ENCODE assay signal across 17 cellular contexts in the genomic region with DNA sequence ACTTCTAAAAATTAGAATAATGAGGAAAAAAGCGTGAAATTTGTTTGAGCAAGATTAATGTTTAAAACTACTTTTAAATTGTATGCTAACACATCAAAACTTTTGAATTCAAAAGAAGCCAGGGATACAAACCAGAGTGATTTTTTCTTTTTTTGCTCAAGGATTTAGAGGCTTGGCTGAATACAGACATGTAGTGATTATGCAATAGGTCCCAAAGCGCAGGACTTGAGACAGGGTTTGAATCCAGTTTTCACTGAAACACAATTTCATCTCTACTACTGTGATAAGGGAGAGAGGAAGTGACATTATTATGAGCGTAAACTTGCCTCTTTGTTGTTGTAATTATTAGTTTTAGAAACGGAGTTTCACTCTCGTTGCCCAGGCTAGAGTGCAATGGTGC.
DNase-seq lines count a peak whose midpoint lies in the region; ATAC-seq, FAIRE-seq and TF ChIP-seq lines count a peak whose summit lies in the region.
"Had no signal": no experiment of that assay in that cellular context is flagged by ENCODE, and none has a peak within 500 bp of the region (broad histone marks: within the 10 kb centered on the region; RNA-seq: fewer than 3 reads in every experiment).

No MANE protein-coding gene starts in this region.

- H3K4me1 ChIP-seq in HCT116 (ENCODE audit: control insufficient read depth in 1 of 2, insufficient read depth in 2 of 2, low read length in 2 of 2) (no peaks in the 10 kb centered on the region), IMR-90 (ENCODE audit: control insufficient read depth, insufficient read depth, low read length) (no peaks in the 10 kb centered on the region), H1 (replicated peaks in 1 of 4; ENCODE audit: control insufficient read depth in 3 of 4, insufficient read depth in 4 of 4, low read length in 3 of 4) (no peaks in the 10 kb centered on the region)

- no peak for TF ChIP-seq CTCF in HCT116 (IDR thresholded peaks at IDR 0.05 in 2 of 3, conservative IDR thresholded peaks at IDR 0.05 in 1 of 3; ENCODE audit: borderline replicate concordance in 1 of 3, insufficient read depth in 1 of 3, low read depth in 2 of 3, low read length in 2 of 3)
- no peak for TF ChIP-seq CTCF in IMR-90 (conservative IDR thresholded peaks at IDR 0.05; ENCODE audit: low read depth, low read length)
- TF ChIP-seq CTCF in H1 (IDR thresholded peaks at IDR 0.05; ENCODE audit: control extremely low read depth in 1 of 3, insufficient read depth in 1 of 3, low read depth in 1 of 3, low read length in 3 of 3) = no peak

- no peak overlapping the region for H3K23ac ChIP-seq in IMR-90 (ENCODE audit: low read depth, low read length)
- H3K23ac ChIP-seq in H1 (ENCODE audit: insufficient read length) = no peak overlapping the region

- BruUV-seq in HCT116 (replicated peaks; lab: Mats Ljungman, UMichigan) (no TSS peak), IMR-90 (replicated peaks; lab: Mats Ljungman, UMichigan) (no TSS peak)

- H3K56ac ChIP-seq in IMR-90 (ENCODE audit: extremely low read depth, insufficient read depth, low read length) (no peak overlapping the region), H1 (replicated peaks; ENCODE audit: insufficient read length, low read depth, low read length) (no peak overlapping the region)

- CTCF ChIA-PET in HCT116 (lab: Charles Lee) (no interaction called here), IMR-90 (lab: Yijun Ruan, JAX) (no interaction called here), H1 (lab: Charles Lee; ENCODE audit: partially characterized antibody) (no interaction called here)

- H3K36me3 ChIP-seq in HCT116 (ENCODE audit: control insufficient read depth in 1 of 2, insufficient read depth in 2 of 2, low read length in 2 of 2) = no peaks in the 10 kb centered on the region
- H3K36me3 ChIP-seq in IMR-90 (ENCODE audit: control insufficient read depth, insufficient read depth, low read length) = no peaks in the 10 kb centered on the region
- H3K36me3 ChIP-seq in H1 (ENCODE audit: control insufficient read depth in 2 of 4, insufficient read depth in 4 of 4, low read length in 3 of 4) = no peaks in the 10 kb centered on the region

- H2BK20ac ChIP-seq in IMR-90 (ENCODE audit: low read depth, low read length) = no peak overlapping the region
- H2BK20ac ChIP-seq in H1 (ENCODE audit: low read length) = no peak overlapping the region

- H3K9ac ChIP-seq in HCT116 (ENCODE audit: low read length) (no peak overlapping the region), IMR-90 (ENCODE audit: low read depth, low read length) (no peak overlapping the region), H1 (replicated peaks in 1 of 4; ENCODE audit: extremely low read depth in 1 of 4, low read depth in 3 of 4, low read length in 3 of 4) (no peak overlapping the region)

- H3K14ac ChIP-seq in IMR-90 (replicated peaks; ENCODE audit: low read depth, low read length) (no peak overlapping the region), H1 (ENCODE audit: insufficient read length) (no peak overlapping the region)

- no peak for TF ChIP-seq EP300 in H1 (IDR thresholded peaks at IDR 0.05; ENCODE audit: borderline replicate concordance in 1 of 2, low read depth in 2 of 2, low read length in 2 of 2)

- no peak overlapping the region for H2AK9ac ChIP-seq in IMR-90 (replicated peaks; ENCODE audit: low read depth, low read length, poor library complexity)

- H3K79me1 ChIP-seq in IMR-90 (ENCODE audit: low read depth in 1 of 2, low read length in 2 of 2) (no peaks in the 10 kb centered on the region), H1 (ENCODE audit: low read depth, low read length) (no peaks in the 10 kb centered on the region)

- H3K23me2 ChIP-seq in H1 (ENCODE audit: low read depth, low read length) = no peaks in the 10 kb centered on the region

- no peaks in the 10 kb centered on the region for H3K9me1 ChIP-seq in IMR-90 (ENCODE audit: insufficient read depth, low read length)

- TF ChIP-seq POLR2A in HCT116 (IDR thresholded peaks at IDR 0.05; ENCODE audit: borderline replicate concordance, extremely low read depth, insufficient read depth, insufficient read length) (no peak), IMR-90 (IDR thresholded peaks at IDR 0.05; ENCODE audit: low read depth, low read length) (no peak), H1 (IDR thresholded peaks at IDR 0.05; ENCODE audit: control extremely low read depth in 1 of 2, low read depth in 2 of 2, low read length in 2 of 2) (no peak)

- no peaks in the 10 kb centered on the region for H3K9me2 ChIP-seq in HCT116 (ENCODE audit: insufficient read depth)

- no peak for TF ChIP-seq RAD21 in HCT116 (IDR thresholded peaks at IDR 0.05; ENCODE audit: low read depth)
- TF ChIP-seq RAD21 in IMR-90 (IDR thresholded peaks at IDR 0.05; ENCODE audit: low read length) = no peak
- TF ChIP-seq RAD21 in H1 (IDR thresholded peaks at IDR 0.05 in 1 of 2, conservative IDR thresholded peaks at IDR 0.05 in 1 of 2; ENCODE audit: low read depth in 2 of 2, low read length in 2 of 2) = no peak

- H2BK12ac ChIP-seq in H1 (ENCODE audit: low read depth, low read length) = no peak overlapping the region

- H2BK15ac ChIP-seq in IMR-90 (ENCODE audit: low read depth, low read length) = no peak overlapping the region
- no peak overlapping the region for H2BK15ac ChIP-seq in H1 (ENCODE audit: low read length)

- no peak overlapping the region for H3K4me3 ChIP-seq in HCT116 (replicated peaks in 1 of 2; ENCODE audit: low read depth in 1 of 2, low read length in 2 of 2)
- H3K4me3 ChIP-seq in IMR-90 (ENCODE audit: insufficient read depth, low read depth, low read length) = no peak overlapping the region
- H3K4me3 ChIP-seq in H1 (ENCODE audit: extremely low read depth in 1 of 4, insufficient read depth in 2 of 4, low read depth in 3 of 4, low read length in 4 of 4) = no peak overlapping the region

- H4K5ac ChIP-seq in IMR-90 (ENCODE audit: low read depth, low read length) = no peak overlapping the region
- H4K5ac ChIP-seq in H1 (ENCODE audit: insufficient read length, low read depth, low read length) = no peak overlapping the region

- H3K9me3 ChIP-seq in HCT116 (ENCODE audit: control insufficient read depth in 1 of 2, insufficient read depth in 1 of 2, low read depth in 1 of 2, low read length in 2 of 2) = no peaks in the 10 kb centered on the region
- H3K9me3 ChIP-seq in IMR-90 (ENCODE audit: control insufficient read depth, insufficient read depth, low read length) = no peaks in the 10 kb centered on the region; the same call in 1 of the 2 replicates
- peaks cover 23 to 42% of the 10 kb centered on the region in 2 experiments; a peak in 3 of 4 replicates for H3K9me3 ChIP-seq in H1 (ENCODE audit: insufficient read depth in 2 of 2, low read depth in 1 of 2, low read length in 1 of 2)

- no peak overlapping the region for H3K4ac ChIP-seq in IMR-90 (ENCODE audit: low read depth, low read length)
- no peak overlapping the region for H3K4ac ChIP-seq in H1 (replicated peaks; ENCODE audit: insufficient read length, low read depth, low read length)

- H4K8ac ChIP-seq in IMR-90 (ENCODE audit: low read depth in 2 of 2, low read length in 2 of 2) (no peak overlapping the region), H1 (ENCODE audit: extremely low read depth, insufficient read depth, low read length) (no peak overlapping the region)

- H3K18ac ChIP-seq in IMR-90 (ENCODE audit: low read depth, low read length) = no peak overlapping the region
- no peak overlapping the region for H3K18ac ChIP-seq in H1 (ENCODE audit: extremely low read depth, low read length)

- dilution Hi-C loops in IMR-90 (cut with HindIII; ENCODE audit: low sequenced_read_pairs, unreplicated experiment) = no loop called here

- POLR2A ChIA-PET in HCT116 (lab: Charles Lee) (no interaction called here), IMR-90 (lab: Charles Lee; ENCODE audit: unreplicated experiment) (no interaction called here), H1 (lab: Charles Lee; ENCODE audit: partially characterized antibody) (no interaction called here)

- FAIRE-seq in H1 (lab: Jason Lieb, UNC) = no peak
- FAIRE-seq: G401.6, GM12892 had no signal

- H3K79me2 ChIP-seq in HCT116 (ENCODE audit: insufficient read depth, low read length) (no peaks in the 10 kb centered on the region), H1 (ENCODE audit: control insufficient read depth in 1 of 2, insufficient read depth in 2 of 2, low read length in 2 of 2) (no peaks in the 10 kb centered on the region)

- H3K4me2 ChIP-seq in HCT116 (ENCODE audit: low read length) (no peak overlapping the region), IMR-90 (ENCODE audit: low read depth, low read length) (no peak overlapping the region), H1 (ENCODE audit: insufficient read depth in 1 of 2, low read depth in 2 of 2, low read length in 2 of 2) (no peak overlapping the region)

- H3K27me3 ChIP-seq in HCT116 (ENCODE audit: insufficient read depth, low read length) (no peaks in the 10 kb centered on the region), IMR-90 (ENCODE audit: control insufficient read depth, insufficient read depth, low read length) (no peaks in the 10 kb centered on the region), H1 (replicated peaks in 1 of 4; ENCODE audit: control insufficient read depth in 3 of 4, extremely low read depth in 1 of 4, insufficient read depth in 3 of 4, low read length in 3 of 4) (no peaks in the 10 kb centered on the region)

- H2BK120ac ChIP-seq in IMR-90 (ENCODE audit: low read depth, low read length) (no peak overlapping the region), H1 (replicated peaks; ENCODE audit: low read depth, low read length) (no peak overlapping the region)

- intact Hi-C loops in HCT116 (cut with micrococcal nuclease) = loop anchor here (2.0 kb wide), 1 partner anchor 14 kb away; no protein-coding TSS in a partner anchor
- intact Hi-C loops in IMR-90 (cut with micrococcal nuclease) = no loop called here

- no peak overlapping the region for H3K27ac ChIP-seq in HCT116 (ENCODE audit: low read depth, low read length)
- H3K27ac ChIP-seq in IMR-90 (ENCODE audit: insufficient read depth, low read length) = no peak overlapping the region
- H3K27ac ChIP-seq in H1 (ENCODE audit: low read depth, low read length) = no peak overlapping the region

- no peak overlapping the region for H2AFZ ChIP-seq in HCT116 (ENCODE audit: low read depth, low read length, poor library complexity, severe bottlenecking)
- H2AFZ ChIP-seq in IMR-90 (replicated peaks; ENCODE audit: low read length, poor library complexity) = no peak overlapping the region
- H2AFZ ChIP-seq in H1 (ENCODE audit: low read length) = no peak overlapping the region

- no CpG with 5 or more reads among the region's 5 CpGs for WGBS in IMR-90 (ENCODE audit: extremely low coverage in 2 of 2, insufficient read length in 1 of 2), 2 experiments
- WGBS in H1 (ENCODE audit: extremely low coverage in 1 of 2, insufficient coverage in 1 of 2, insufficient read length in 1 of 2, insufficient replicate concordance in 2 of 2, low coverage in 1 of 2, low lambda C conversion rate in 2 of 2, missing lambda C conversion rate in 1 of 2), 2 experiments = 94% methylated on average over 5 of the region's 5 CpGs; no CpG with 5 or more reads in 1 of the 2 experiments

- no peak for ATAC-seq in HCT116
- no peak for ATAC-seq in IMR-90 (ENCODE audit: low read depth)
- no peak for ATAC-seq in HG02759 (IDR thresholded peaks at IDR 0.05; ENCODE audit: unreplicated experiment)

- no peak overlapping the region for H2AK5ac ChIP-seq in IMR-90 (ENCODE audit: low read depth, low read length)
- no peak overlapping the region for H2AK5ac ChIP-seq in H1 (ENCODE audit: low read depth, low read length)

- H2BK5ac ChIP-seq in IMR-90 (ENCODE audit: low read depth, low read length, poor library complexity, severe bottlenecking) (no peak overlapping the region), H1 (ENCODE audit: low read depth, low read length) (no peak overlapping the region)

- DNase-seq in HCT116 (ENCODE audit: low read depth, low spot score) (no peak), IMR-90 (no peak), OCI-M1 (lab: John Stamatoyannopoulos, UW) (peak; percentile 24), H1 (ENCODE audit: low read depth in 1 of 2, low spot score in 2 of 2) (no peak)
- DNase-seq in stimulated activated CD4-positive, alpha-beta T cell treated with anti-CD3 and anti-CD28 coated beads, Interleukin-1b, Interleukin-23, amount 100 ng/mL, for 48 hours = no peak
- DNase-seq: C1 segment of cervical spinal cord; Calu3; CD4-positive, alpha-beta memory T cell; COR-L47; DMS153; DND-41; GOT3; H7; HCEC 1CT had no signal

- RAD21 ChIA-PET in HCT116 (lab: Charles Lee; ENCODE audit: low non-redundant PET in 1 of 2, low total read pairs in 2 of 2, uncharacterized antibody in 2 of 2, unreplicated experiment in 2 of 2) = no interaction called here

- no peaks in the 10 kb centered on the region for H4K20me1 ChIP-seq in HCT116 (ENCODE audit: insufficient read depth)
- H4K20me1 ChIP-seq in IMR-90 (ENCODE audit: insufficient read depth, low read length) = no peaks in the 10 kb centered on the region
- H4K20me1 ChIP-seq in H1 (replicated peaks in 1 of 2; ENCODE audit: control insufficient read depth in 1 of 2, insufficient read depth in 2 of 2, low read length in 2 of 2) = no peaks in the 10 kb centered on the region

- in situ Hi-C loops in IMR-90 (cut with MboI; ENCODE audit: low sequenced_read_pairs) = no loop called here

- no peak overlapping the region for H4K91ac ChIP-seq in IMR-90 (ENCODE audit: insufficient read depth, low read depth, low read length)
- no peak overlapping the region for H4K91ac ChIP-seq in H1 (replicated peaks; ENCODE audit: insufficient read length, low read length)

Comparison
In these comparisons a context has a peak if more than half of its experiments do, and no peak if none do; other contexts are left out.
1. Of the 16 proteins assayed by ChIP-seq in both H1 and HCT116: peak only in H1: none; only in HCT116: none; in both: CEBPB; in neither: 15.